ENCODE assay signal across 14 cellular contexts in the genomic region with DNA sequence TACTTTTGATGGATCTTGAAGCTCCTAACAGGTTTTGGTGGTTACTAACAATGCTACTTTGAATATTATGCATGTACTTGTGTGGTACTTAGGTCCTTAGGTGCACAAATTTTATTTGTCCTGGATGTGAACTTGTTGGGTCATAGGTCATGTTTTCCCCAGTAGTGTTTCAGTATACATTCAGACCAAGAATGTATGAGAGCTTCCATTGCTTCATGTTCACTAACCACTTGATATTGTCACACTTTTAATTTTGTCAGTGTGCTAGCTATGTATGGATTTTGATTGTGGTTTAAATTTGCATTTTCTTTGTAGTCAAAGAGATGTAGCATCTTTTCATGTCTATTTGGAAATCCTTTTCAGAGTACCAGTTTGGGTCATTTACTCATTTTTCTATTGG. TPM values are rescaled to one million over a fixed set of nuclear protein-coding genes. Genes with fewer than 3 reads are reported as not detected.
DNase-seq lines count a peak whose midpoint lies in the region; ATAC-seq, FAIRE-seq and TF ChIP-seq lines count a peak whose summit lies in the region.
"Had no signal": no experiment of that assay in that cellular context is flagged by ENCODE, and none has a peak within 500 bp of the region (broad histone marks: within the 10 kb centered on the region; RNA-seq: fewer than 3 reads in every experiment).

No MANE protein-coding gene starts in this region.

- FAIRE-seq in HepG2 (lab: Jason Lieb, UNC): no peak
- peak; percentile 38 for FAIRE-seq in islet of Langerhans (lab: Jason Lieb, UNC)
- FAIRE-seq: HTR-8/SVneo had no signal

- TF ChIP-seq POLR2A in HepG2 (IDR thresholded peaks at IDR 0.05; ENCODE audit: insufficient read depth in 1 of 2, low read depth in 2 of 2, low read length in 2 of 2) (no peak), right lobe of liver (IDR thresholded peaks at IDR 0.05) (no peak)

- H3K27me3 Mint-ChIP-seq in activated CD4-positive, alpha-beta T cell treated with anti-CD3 and anti-CD28 coated beads for 36 hours: no peaks in the 10 kb centered on the region
- H3K27me3 Mint-ChIP-seq in CD8-positive, alpha-beta T cell (ENCODE audit: low read depth): no peaks in the 10 kb centered on the region

- DNase-seq in activated CD4-positive, alpha-beta T cell treated with anti-CD3 and anti-CD28 coated beads for 36 hours: no peak
- no peak for DNase-seq in activated CD4-positive, alpha-beta T cell treated with anti-CD3 and anti-CD28 coated beads for 4 hours
- DNase-seq in HepG2 (ENCODE audit: low spot score) (no peak), right lobe of liver (no peak), Karpas-422 (no peak)
- DNase-seq in CD8-positive, alpha-beta T cell: no peak
- DNase-seq: DMS 273 treated with DMSO at 0.1 percent for 48 hours, HCEC 1CT, HFFc6 had no signal

- TF ChIP-seq RAD21 in HepG2 (CRISPR knock-in tag; IDR thresholded peaks at IDR 0.05): no peak

- H3K36me3 Mint-ChIP-seq in activated CD4-positive, alpha-beta T cell treated with anti-CD3 and anti-CD28 coated beads for 36 hours (ENCODE audit: low read depth): peaks cover 14% of the 10 kb centered on the region
- peaks cover 24% of the 10 kb centered on the region for H3K36me3 Mint-ChIP-seq in CD8-positive, alpha-beta T cell

- H3K4me3 ChIP-seq in HepG2 (replicated peaks in 1 of 3; ENCODE audit: insufficient read depth in 1 of 3, low read depth in 2 of 3, low read length in 3 of 3): no peak overlapping the region
- H3K4me3 ChIP-seq in right lobe of liver: no peak overlapping the region
- H3K4me3 ChIP-seq in Karpas-422 (ENCODE audit: low read length): no peak overlapping the region
- H3K4me3 ChIP-seq in CD8-positive, alpha-beta T cell (ENCODE audit: low read depth, low read length): no peak overlapping the region
- H3K4me3 ChIP-seq: BLaER1 had no signal

- H3K27ac ChIP-seq in HepG2 (ENCODE audit: extremely low read length, insufficient read depth, low read length): no peak overlapping the region
- H3K27ac ChIP-seq in right lobe of liver: no peak overlapping the region
- 0 out of 2 replicates have a peak overlapping the region, but pooled peaks have one; percentile 4 for H3K27ac ChIP-seq in Karpas-422 (ENCODE audit: low read length)
- H3K27ac ChIP-seq in CD8-positive, alpha-beta T cell (ENCODE audit: low read depth, low read length): no peak overlapping the region
- H3K27ac ChIP-seq: 22Rv1, BLaER1 had no signal

- CTCF ChIA-PET in activated CD4-positive, alpha-beta T cell treated with anti-CD3 and anti-CD28 coated beads for 36 hours (lab: Charles Lee): interaction anchor here (1.2 to 1.8 kb wide), 2 partner anchors 9 to 17 kb away, joined by 3 to 6 read pairs; no protein-coding TSS in a partner anchor
- CTCF ChIA-PET in HepG2 (lab: Yijun Ruan, JAX; ENCODE audit: low intra/inter-chr PET ratio, low total read pairs): no interaction called here
- CTCF ChIA-PET in CD8-positive, alpha-beta T cell (lab: Charles Lee): no interaction called here

- H3K36me3 ChIP-seq in HepG2 (replicated peaks in 1 of 2; ENCODE audit: control insufficient read depth in 1 of 2, insufficient read depth in 2 of 2, low read length in 2 of 2): no peaks in the 10 kb centered on the region
- no peaks in the 10 kb centered on the region for H3K36me3 ChIP-seq in right lobe of liver
- H3K36me3 ChIP-seq in Karpas-422 (ENCODE audit: insufficient read depth, low read length): peaks cover 8% of the 10 kb centered on the region; the same call in 1 of the 2 replicates
- no peaks in the 10 kb centered on the region for H3K36me3 ChIP-seq in CD8-positive, alpha-beta T cell (ENCODE audit: insufficient read depth, low read length)

- H3K27ac Mint-ChIP-seq in activated CD4-positive, alpha-beta T cell treated with anti-CD3 and anti-CD28 coated beads for 36 hours: no peak overlapping the region
- no peak overlapping the region for H3K27ac Mint-ChIP-seq in CD8-positive, alpha-beta T cell
- H3K27ac Mint-ChIP-seq: HFFc6 had no signal

- peaks cover 21% of the 10 kb centered on the region for H3K4me1 ChIP-seq in HepG2 (ENCODE audit: insufficient read depth, low read length)
- peaks cover 0 to 44% (median 13%) of the 10 kb centered on the region in 4 donors for H3K4me1 ChIP-seq in right lobe of liver
- peaks cover 51% of the 10 kb centered on the region for H3K4me1 ChIP-seq in Karpas-422 (ENCODE audit: low read length)
- no peaks in the 10 kb centered on the region for H3K4me1 ChIP-seq in CD8-positive, alpha-beta T cell (ENCODE audit: insufficient read depth, low read length)
- H3K4me1 ChIP-seq: BLaER1 had no signal

- no peak overlapping the region for H3K4me3 Mint-ChIP-seq in activated CD4-positive, alpha-beta T cell treated with anti-CD3 and anti-CD28 coated beads for 36 hours
- H3K4me3 Mint-ChIP-seq in CD8-positive, alpha-beta T cell: no peak overlapping the region
- H3K4me3 Mint-ChIP-seq: HFFc6 had no signal

- peak; percentile 74 for ATAC-seq in activated CD4-positive, alpha-beta T cell treated with anti-CD3 and anti-CD28 coated beads for 36 hours
- ATAC-seq in HepG2: no peak
- no peak for ATAC-seq in right lobe of liver
- ATAC-seq in CD8-positive, alpha-beta T cell: no peak
- ATAC-seq in HG03439 (IDR thresholded peaks at IDR 0.05; ENCODE audit: unreplicated experiment): no peak

- POLR2A ChIA-PET in activated CD4-positive, alpha-beta T cell treated with anti-CD3 and anti-CD28 coated beads for 36 hours (lab: Charles Lee): no interaction called here
- POLR2A ChIA-PET in HepG2 (lab: Yijun Ruan, JAX): no interaction called here
- POLR2A ChIA-PET in CD8-positive, alpha-beta T cell (lab: Charles Lee): no interaction called here

- H3K4me1 Mint-ChIP-seq in activated CD4-positive, alpha-beta T cell treated with anti-CD3 and anti-CD28 coated beads for 36 hours: peaks cover 19% of the 10 kb centered on the region
- H3K4me1 Mint-ChIP-seq in CD8-positive, alpha-beta T cell (ENCODE audit: low read depth): peaks cover 27% of the 10 kb centered on the region

- no peak for TF ChIP-seq CTCF in HepG2 (CRISPR knock-in tag; IDR thresholded peaks at IDR 0.05)
- no peak for TF ChIP-seq CTCF in right lobe of liver (IDR thresholded peaks at IDR 0.05)
- no peak for TF ChIP-seq CTCF in CD8-positive, alpha-beta T cell (IDR thresholded peaks at IDR 0.05)

- H3K27me3 ChIP-seq in HepG2 (ENCODE audit: control insufficient read depth in 1 of 2, insufficient read depth in 2 of 2, low read length in 2 of 2): no peaks in the 10 kb centered on the region
- no peaks in the 10 kb centered on the region for H3K27me3 ChIP-seq in right lobe of liver
- no peaks in the 10 kb centered on the region for H3K27me3 ChIP-seq in Karpas-422 (ENCODE audit: low read length)
- H3K27me3 ChIP-seq in CD8-positive, alpha-beta T cell (ENCODE audit: insufficient read depth, low read length): no peaks in the 10 kb centered on the region
- H3K27me3 ChIP-seq: BLaER1 had no signal

- no peak overlapping the region for H3K4me2 ChIP-seq in HepG2 (ENCODE audit: low read depth, low read length)
- no peak overlapping the region for H3K4me2 ChIP-seq in Karpas-422 (ENCODE audit: low read depth, low read length, poor library complexity, severe bottlenecking)
- H3K4me2 ChIP-seq: BLaER1 had no signal

- H3K79me2 ChIP-seq in HepG2 (ENCODE audit: insufficient read depth, low read length) (peaks cover 14% of the 10 kb centered on the region), Karpas-422 (ENCODE audit: low read length) (peaks cover 95% of the 10 kb centered on the region)

- H3K9ac ChIP-seq in HepG2 (ENCODE audit: insufficient read depth, low read depth, low read length) (no peak overlapping the region), Karpas-422 (ENCODE audit: low read length) (no peak overlapping the region)
- H3K9ac ChIP-seq: BLaER1 had no signal

- H3K9me3 Mint-ChIP-seq in activated CD4-positive, alpha-beta T cell treated with anti-CD3 and anti-CD28 coated beads for 36 hours (ENCODE audit: low read depth): no peaks in the 10 kb centered on the region
- H3K9me3 Mint-ChIP-seq in CD8-positive, alpha-beta T cell: no peaks in the 10 kb centered on the region
- H3K9me3 Mint-ChIP-seq: HFFc6 had no signal

- no peaks in the 10 kb centered on the region for H3K9me2 ChIP-seq in Karpas-422 (replicated peaks; ENCODE audit: insufficient read depth, low read length)

- H4K20me1 ChIP-seq in HepG2 (ENCODE audit: insufficient read depth, low read length): 0 out of 2 replicates have a peak, but pooled peaks cover 3% of the 10 kb centered on the region
- H4K20me1 ChIP-seq in Karpas-422 (ENCODE audit: insufficient read depth, low read depth, low read length): no peaks in the 10 kb centered on the region

- no peaks in the 10 kb centered on the region for H3K9me3 ChIP-seq in HepG2 (ENCODE audit: low read length)
- H3K9me3 ChIP-seq in right lobe of liver: no peaks in the 10 kb centered on the region
- no peaks in the 10 kb centered on the region for H3K9me3 ChIP-seq in Karpas-422 (ENCODE audit: low read length)
- H3K9me3 ChIP-seq in CD8-positive, alpha-beta T cell (ENCODE audit: low read length): no peaks in the 10 kb centered on the region

- in situ Hi-C loops in HepG2 (cut with HindIII; ENCODE audit: extremely low pct_ligation_motif_present, low pct_unique_long_range_greater_than_20kb): no loop called here

- TF ChIP-seq EP300 in HepG2 (IDR thresholded peaks at IDR 0.05; ENCODE audit: low read depth in 2 of 2, low read length in 2 of 2) (no peak), HepG2 (CRISPR knock-in tag; IDR thresholded peaks at IDR 0.05; ENCODE audit: borderline replicate concordance) (no peak)

- intact Hi-C loops in activated CD4-positive, alpha-beta T cell treated with anti-CD3 and anti-CD28 coated beads for 36 hours (cut with DNase I, micrococcal nuclease): loop anchor here in 1 of 2 experiments (2.0 kb wide), 1 partner anchor 26 kb away; no protein-coding TSS in a partner anchor
- intact Hi-C loops in HepG2 (cut with micrococcal nuclease; ENCODE audit: unreplicated experiment) (no loop called here), right lobe of liver (cut with DNase I) (no loop called here)
- intact Hi-C loops in CD8-positive, alpha-beta T cell (cut with DNase I, micrococcal nuclease): loop anchor here in 1 of 2 experiments (2.0 kb wide), 1 partner anchor 22 kb away; no protein-coding TSS in a partner anchor

- H2AFZ ChIP-seq in HepG2 (ENCODE audit: low read length) (no peak overlapping the region), Karpas-422 (ENCODE audit: low read length) (no peak overlapping the region)

- no TSS peak for BruUV-seq in HepG2 (replicated peaks; lab: Mats Ljungman, UMichigan)

RNA-seq across cellular contexts. Expression of gene CLCN3, which starts 32.2 kb away (rescaled TPM):
- 10 to 100 TPM; 21.2 to 22.0 TPM for total RNA-seq in activated CD4-positive, alpha-beta T cell treated with anti-CD3 and anti-CD28 coated beads for 36 hours
- 21.5 and 23.7 TPM in 2 replicates for total RNA-seq in HepG2 (2016; rRNA removed; fragmentation: Illumina TruSeq; extraction: Trizol)
- total RNA-seq in HepG2 (2016; cell fraction: cytosol; rRNA removed; fragmentation: Illumina TruSeq; extraction: Trizol; ENCODE audit: low read depth): 1.6 and 1.9 TPM in 2 replicates
- 23.2 and 23.3 TPM in 2 replicates for total RNA-seq in HepG2 (2016; cell fraction: insoluble cytoplasmic fraction; rRNA removed; fragmentation: Illumina TruSeq; extraction: Trizol)
- total RNA-seq in HepG2 (2016; cell fraction: membrane; rRNA removed; fragmentation: Illumina TruSeq; extraction: Trizol): 7.7 and 8.5 TPM in 2 replicates
- 26.7 and 28.7 TPM in 2 replicates for total RNA-seq in HepG2 (2016; cell fraction: nucleus; rRNA removed; fragmentation: Illumina TruSeq; extraction: Trizol)
- 13.6 and 14.2 TPM in 2 replicates for polyA plus RNA-seq in HepG2 (2011; rRNA removed)
- polyA plus RNA-seq in HepG2 (2011; cell fraction: cytosol; rRNA removed): 7.4 and 10.8 TPM in 2 replicates
- 3.4 and 5.1 TPM in 2 replicates for polyA plus RNA-seq in HepG2 (2011; cell fraction: nucleus; rRNA removed)
- 14.8 and 17.1 TPM in 2 replicates for polyA plus RNA-seq in HepG2 (2012)
- 0.81 and 0.88 TPM in 2 replicates for polyA plus RNA-seq in HepG2 (2016; cell fraction: cytosol; fragmentation: Illumina TruSeq; extraction: Trizol; ENCODE audit: low read depth)
- 11.5 and 13.2 TPM in 2 replicates for polyA plus RNA-seq in HepG2 (2016; cell fraction: insoluble cytoplasmic fraction; fragmentation: Illumina TruSeq; extraction: Trizol; ENCODE audit: low read depth)
- 2.5 and 2.8 TPM in 2 replicates for polyA plus RNA-seq in HepG2 (2016; cell fraction: membrane; fragmentation: Illumina TruSeq; extraction: Trizol; ENCODE audit: low read depth)
- polyA plus RNA-seq in HepG2 (2016; cell fraction: nucleus; fragmentation: Illumina TruSeq; extraction: Trizol; ENCODE audit: insufficient read depth, low read depth): 17.6 and 18.8 TPM in 2 replicates
- 30.0 and 39.3 TPM in 2 replicates for polyA minus RNA-seq in HepG2 (2011; rRNA and poly(A)+ RNA removed; ENCODE audit: low replicate concordance)
- 18.7 and 23.1 TPM in 2 replicates for polyA minus RNA-seq in HepG2 (2011; cell fraction: cytosol; rRNA and poly(A)+ RNA removed)
- polyA minus RNA-seq in HepG2 (2011; cell fraction: nucleus; rRNA and poly(A)+ RNA removed): 37.3 and 43.1 TPM in 2 replicates
- total RNA-seq in right lobe of liver: 10 to 100 TPM; 17.0 to 29.4 (median 19.6) TPM
- 35.8 and 38.5 TPM in 2 replicates for total RNA-seq in Karpas-422 (2014; rRNA removed; shearing (Covaris generic); ENCODE audit: low replicate concordance)
- 10 to 100 TPM; 10.2 to 10.9 TPM for total RNA-seq in CD8-positive, alpha-beta T cell

RNA-seq across cellular contexts. Expression of gene NEK1, which starts 40.2 kb away (rescaled TPM):
- total RNA-seq in activated CD4-positive, alpha-beta T cell treated with anti-CD3 and anti-CD28 coated beads for 36 hours: 10 to 100 TPM in 1 of 2 experiments, 1 to 10 TPM in 1; 9.5 to 12.2 TPM
- total RNA-seq in HepG2 (2016; rRNA removed; fragmentation: Illumina TruSeq; extraction: Trizol) (5.4 and 8.7 TPM in 2 replicates), right lobe of liver (1 to 10 TPM; 4.1 to 5.2 (median 4.5) TPM)
- 7.3 and 9.1 TPM in 2 replicates for total RNA-seq in HepG2 (2016; cell fraction: cytosol; rRNA removed; fragmentation: Illumina TruSeq; extraction: Trizol; ENCODE audit: low read depth)
- 5.4 and 8.2 TPM in 2 replicates for total RNA-seq in HepG2 (2016; cell fraction: insoluble cytoplasmic fraction; rRNA removed; fragmentation: Illumina TruSeq; extraction: Trizol)
- total RNA-seq in HepG2 (2016; cell fraction: membrane; rRNA removed; fragmentation: Illumina TruSeq; extraction: Trizol): 4.3 and 4.8 TPM in 2 replicates
- total RNA-seq in HepG2 (2016; cell fraction: nucleus; rRNA removed; fragmentation: Illumina TruSeq; extraction: Trizol): 9.8 and 11.8 TPM in 2 replicates
- polyA plus RNA-seq in HepG2 (2011; rRNA removed): 2.6 and 2.9 TPM in 2 replicates
- polyA plus RNA-seq in HepG2 (2011; cell fraction: cytosol; rRNA removed): 0.97 and 1.3 TPM in 2 replicates
- 2.5 and 3.3 TPM in 2 replicates for polyA plus RNA-seq in HepG2 (2011; cell fraction: nucleus; rRNA removed)
- 3.2 and 3.3 TPM in 2 replicates for polyA plus RNA-seq in HepG2 (2012)
- 0.23 and 0.38 TPM in 2 replicates for polyA plus RNA-seq in HepG2 (2016; cell fraction: cytosol; fragmentation: Illumina TruSeq; extraction: Trizol; ENCODE audit: low read depth)
- 6.9 and 7.0 TPM in 2 replicates for polyA plus RNA-seq in HepG2 (2016; cell fraction: insoluble cytoplasmic fraction; fragmentation: Illumina TruSeq; extraction: Trizol; ENCODE audit: low read depth)
- 0.70 and 1.1 TPM in 2 replicates for polyA plus RNA-seq in HepG2 (2016; cell fraction: membrane; fragmentation: Illumina TruSeq; extraction: Trizol; ENCODE audit: low read depth)
- polyA plus RNA-seq in HepG2 (2016; cell fraction: nucleus; fragmentation: Illumina TruSeq; extraction: Trizol; ENCODE audit: insufficient read depth, low read depth): 5.7 and 7.7 TPM in 2 replicates
- 9.6 TPM in 2 replicates for polyA minus RNA-seq in HepG2 (2011; rRNA and poly(A)+ RNA removed; ENCODE audit: low replicate concordance)
- polyA minus RNA-seq in HepG2 (2011; cell fraction: cytosol; rRNA and poly(A)+ RNA removed): 2.3 TPM in 2 replicates
- polyA minus RNA-seq in HepG2 (2011; cell fraction: nucleus; rRNA and poly(A)+ RNA removed): 24.1 and 24.9 TPM in 2 replicates
- total RNA-seq in Karpas-422 (2014; rRNA removed; shearing (Covaris generic); ENCODE audit: low replicate concordance): 7.0 and 9.4 TPM in 2 replicates
- 10 to 100 TPM; 13.8 to 15.5 TPM for total RNA-seq in CD8-positive, alpha-beta T cell
